In the genomic region with DNA sequence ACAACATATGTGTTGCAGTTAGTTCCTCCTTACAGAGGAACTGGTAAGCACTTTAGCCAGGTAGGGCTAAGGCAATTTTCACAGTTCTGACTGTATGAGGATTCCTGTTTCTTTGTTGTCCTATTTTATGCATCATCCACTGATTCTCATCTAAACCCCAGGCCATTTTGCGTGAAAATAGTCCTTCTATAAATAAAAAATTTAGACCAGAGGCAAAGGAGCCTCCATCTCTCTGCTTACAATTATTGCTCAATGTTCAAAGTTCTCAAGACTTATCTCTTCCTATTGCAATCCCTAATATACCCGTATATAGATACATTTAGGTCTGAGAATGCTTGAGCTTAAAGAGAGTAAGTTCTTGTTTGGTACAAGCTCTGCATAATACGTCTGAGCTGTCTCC, we compare ENCODE assay signal across 16 cellular contexts.
"Had no signal": no experiment of that assay in that cellular context is flagged by ENCODE, and none has a peak within 500 bp of the region (broad histone marks: within the 10 kb centered on the region; RNA-seq: fewer than 3 reads in every experiment).

No MANE protein-coding gene starts in this region.

- H3K4me3 Mint-ChIP-seq: naive thymus-derived CD8-positive, alpha-beta T cell; stimulated activated naive CD8-positive, alpha-beta T cell treated with anti-CD3 and anti-CD28 coated beads, Interleukin-15, Interleukin-2, amounts not matched to agents 100 ng/mL and 50 ng/mL, for 24 hours had no signal

- H3K36me3 ChIP-seq: left ventricle myocardium inferior, ovary, right atrium auricular region, right lobe of liver, tibial nerve, upper lobe of left lung, vagina had no signal

- H3K4me1 ChIP-seq: left ventricle myocardium inferior, right atrium auricular region, right lobe of liver, tibial nerve, upper lobe of left lung, vagina had no signal

- H3K9me3 ChIP-seq: ovary, right atrium auricular region, right lobe of liver, tibial nerve, upper lobe of left lung, vagina had no signal

- H3K4me2 ChIP-seq: smooth muscle cell had no signal

- H3K4me1 Mint-ChIP-seq: naive thymus-derived CD8-positive, alpha-beta T cell had no signal

- H3K27me3 Mint-ChIP-seq: progenitor cell of endocrine pancreas; stimulated activated naive CD8-positive, alpha-beta T cell treated with anti-CD3 and anti-CD28 coated beads, Interleukin-15, Interleukin-2, amounts not matched to agents 100 ng/mL and 50 ng/mL, for 24 hours had no signal

- H3K27me3 ChIP-seq: ovary, right atrium auricular region, right lobe of liver, tibial nerve, upper lobe of left lung, vagina had no signal

- H3K4me3 ChIP-seq: left ventricle myocardium inferior, lung, ovary, right atrium auricular region, right lobe of liver, smooth muscle cell, tibial nerve, upper lobe of left lung, vagina had no signal

- H3K36me3 Mint-ChIP-seq: naive thymus-derived CD8-positive, alpha-beta T cell had no signal

- DNase-seq: left ventricle myocardium inferior; ovary; right lobe of liver; stimulated activated CD4-positive, alpha-beta T cell treated with anti-CD3 and anti-CD28 coated beads, Interleukin-1b, Interleukin-23, amount 100 ng/mL, for 48 hours; stimulated activated CD4-positive, alpha-beta T cell treated with anti-CD3 and anti-CD28 coated beads, Interleukin-2, amount 100 ng/mL, for 48 hours; stimulated activated CD4-positive, alpha-beta T cell treated with anti-CD3 and anti-CD28 coated beads, Interleukin-4, amount 100 ng/mL, for 4 hours; stimulated activated CD8-positive, alpha-beta memory T cell treated with anti-CD3 and anti-CD28 coated beads, Interleukin-4, amount 100 ng/mL, for 48 hours had no signal

- H3K27ac Mint-ChIP-seq: naive thymus-derived CD8-positive, alpha-beta T cell; progenitor cell of endocrine pancreas; stimulated activated naive CD8-positive, alpha-beta T cell treated with anti-CD3 and anti-CD28 coated beads, Interleukin-15, Interleukin-2, amounts not matched to agents 100 ng/mL and 50 ng/mL, for 24 hours had no signal

- H3K27ac ChIP-seq: left ventricle myocardium inferior, ovary, right atrium auricular region, right lobe of liver, tibial nerve, upper lobe of left lung, vagina had no signal
